16 cellular contexts compared by ENCODE assay signal in the genomic region with DNA sequence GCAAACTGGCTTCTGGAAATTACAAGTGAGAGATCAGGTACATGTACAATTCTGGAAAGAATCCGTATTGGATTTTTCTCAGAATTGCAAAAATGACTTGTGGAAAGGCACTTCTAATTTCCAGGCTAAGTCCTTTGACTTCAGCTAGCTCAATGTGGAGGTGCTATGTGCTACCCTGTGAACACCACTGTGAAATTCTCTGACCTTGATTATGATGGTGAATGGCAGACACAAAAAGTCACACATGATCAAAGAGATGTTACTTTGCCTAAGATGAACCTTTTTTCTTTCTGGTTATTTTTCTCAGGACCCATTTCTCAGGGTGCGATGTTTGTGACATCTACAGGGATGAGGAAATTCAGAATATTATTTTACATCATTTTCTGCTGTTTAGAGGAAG.
DNase-seq lines count a peak whose midpoint lies in the region; ATAC-seq, FAIRE-seq and TF ChIP-seq lines count a peak whose summit lies in the region.
"Had no signal": no experiment of that assay in that cellular context is flagged by ENCODE, and none has a peak within 500 bp of the region (broad histone marks: within the 10 kb centered on the region; RNA-seq: fewer than 3 reads in every experiment).

No MANE protein-coding gene starts in this region.

- no peaks in the 10 kb centered on the region for H3K4me1 ChIP-seq in endothelial cell of umbilical vein (ENCODE audit: control insufficient read depth, extremely low read depth, insufficient read depth, low read length)
- H3K4me1 ChIP-seq: BLaER1, Caco-2 had no signal

- FAIRE-seq in endothelial cell of umbilical vein (lab: Jason Lieb, UNC) = no peak
- FAIRE-seq: GM12892 had no signal

- peak overlapping the region; percentile 61 for H2AFZ ChIP-seq in endothelial cell of umbilical vein (ENCODE audit: low read depth, low read length)

- no peak overlapping the region for H3K27ac Mint-ChIP-seq in activated naive CD4-positive, alpha-beta T cell treated with anti-CD3 and anti-CD28 coated beads, Interleukin-2, amount 50 U/mL, for 72 hours
- H3K27ac Mint-ChIP-seq: CD8-positive, alpha-beta memory T cell had no signal

- ATAC-seq in activated naive CD4-positive, alpha-beta T cell treated with anti-CD3 and anti-CD28 coated beads, Interleukin-2, amount 50 U/mL, for 72 hours = peak; percentile 40 to 71

- H3K4me2 ChIP-seq in endothelial cell of umbilical vein (ENCODE audit: insufficient read depth, low read length) = no peak overlapping the region
- H3K4me2 ChIP-seq: BLaER1 had no signal

- CTCF ChIA-PET in endothelial cell of umbilical vein (lab: Charles Lee) = no interaction called here

- no peaks in the 10 kb centered on the region for H3K9me1 ChIP-seq in endothelial cell of umbilical vein (replicated peaks; ENCODE audit: control insufficient read depth, extremely low read depth, insufficient read depth, low read length)

- dilution Hi-C loops in endothelial cell of umbilical vein (cut with MboI; ENCODE audit: extremely low pct_ligation_motif_present, low sequenced_read_pairs) = no loop called here

- DNase-seq in NCI-H1417 (lab: John Stamatoyannopoulos, UW) (peak in 2 of 3 experiments; percentile 14 to 70), NCI-H1417 treated with DMSO at 0.1 percent for 48 hours (lab: John Stamatoyannopoulos, UW) (no peak), endothelial cell of umbilical vein (ENCODE audit: low read depth, low spot score) (no peak), T-helper 2 cell (no peak), cerebellar cortex (ENCODE audit: low spot score) (no peak)
- DNase-seq in activated naive CD4-positive, alpha-beta T cell treated with anti-CD3 and anti-CD28 coated beads, Interleukin-2, amount 50 U/mL, for 72 hours (ENCODE audit: low spot score in 2 of 2) = no peak
- DNase-seq in activated naive CD4-positive, alpha-beta T cell treated with Interleukin-2 at 50 U/mL for 16 hours = no peak
- DNase-seq: 8988T; AML-193; Caco-2; CD8-positive, alpha-beta memory T cell; DND-41; GDM1; HCEC 1CT had no signal

- no peak overlapping the region for H3K27ac ChIP-seq in endothelial cell of umbilical vein (ENCODE audit: insufficient read depth, low read depth, low read length)
- H3K27ac ChIP-seq: BLaER1 had no signal

- H3K9me3 Mint-ChIP-seq in activated naive CD4-positive, alpha-beta T cell treated with anti-CD3 and anti-CD28 coated beads, Interleukin-2, amount 50 U/mL, for 72 hours = peaks cover 13 to 22% of the 10 kb centered on the region in 2 donors

- no peaks in the 10 kb centered on the region for H3K79me2 ChIP-seq in endothelial cell of umbilical vein (ENCODE audit: control insufficient read depth, insufficient read depth, low read length)

- TF ChIP-seq POLR2A in endothelial cell of umbilical vein (IDR thresholded peaks at IDR 0.05; ENCODE audit: low read depth, low read length) = no peak

- POLR2A ChIA-PET in endothelial cell of umbilical vein (lab: Charles Lee) = no interaction called here

- no peak for TF ChIP-seq CTCF in endothelial cell of umbilical vein (IDR thresholded peaks at IDR 0.05; ENCODE audit: extremely low read depth in 1 of 2, insufficient read depth in 1 of 2, low read depth in 1 of 2, low read length in 2 of 2)

- intact Hi-C loops in endothelial cell of umbilical vein (cut with micrococcal nuclease) = no loop called here

- H3K9me3 ChIP-seq in endothelial cell of umbilical vein (replicated peaks; ENCODE audit: control insufficient read depth, insufficient read depth, low read length) = no peaks in the 10 kb centered on the region
- H3K9me3 ChIP-seq: BLaER1, Caco-2 had no signal

- BruUV-seq in endothelial cell of umbilical vein (replicated peaks; lab: Mats Ljungman, UMichigan) = no TSS peak

- no peak overlapping the region for H3K4me3 ChIP-seq in endothelial cell of umbilical vein (replicated peaks in 1 of 3; ENCODE audit: insufficient read depth in 1 of 3, low read depth in 1 of 3, low read length in 3 of 3)
- H3K4me3 ChIP-seq: BLaER1 had no signal

- H3K36me3 Mint-ChIP-seq in activated naive CD4-positive, alpha-beta T cell treated with anti-CD3 and anti-CD28 coated beads, Interleukin-2, amount 50 U/mL, for 72 hours = no peaks in the 10 kb centered on the region
- H3K36me3 Mint-ChIP-seq: CD8-positive, alpha-beta memory T cell had no signal

- H3K9ac ChIP-seq in endothelial cell of umbilical vein (replicated peaks; ENCODE audit: extremely low read depth, insufficient read depth, low read length) = no peak overlapping the region
- H3K9ac ChIP-seq: BLaER1 had no signal

- no peaks in the 10 kb centered on the region for H3K36me3 ChIP-seq in endothelial cell of umbilical vein (ENCODE audit: control insufficient read depth in 2 of 2, extremely low read depth in 1 of 2, insufficient read depth in 2 of 2, low read length in 2 of 2)
- H3K36me3 ChIP-seq: BLaER1 had no signal

- no peaks in the 10 kb centered on the region for H3K27me3 ChIP-seq in endothelial cell of umbilical vein (ENCODE audit: control insufficient read depth in 2 of 2, insufficient read depth in 2 of 2, low read length in 2 of 2)
- H3K27me3 ChIP-seq: BLaER1 had no signal

- no peaks in the 10 kb centered on the region for H4K20me1 ChIP-seq in endothelial cell of umbilical vein (replicated peaks; ENCODE audit: control insufficient read depth, extremely low read depth, insufficient read depth, low read length)
- H4K20me1 ChIP-seq: BLaER1 had no signal

TF ChIP-seq in endothelial cell of umbilical vein, 7 proteins besides CTCF, POLR2A, EP300 and RAD21:
- TF ChIP-seq MYC (IDR thresholded peaks at IDR 0.05; ENCODE audit: low read depth, low read length) (no peak), GATA2 (IDR thresholded peaks at IDR 0.05; ENCODE audit: insufficient read depth, insufficient read length, low read depth, low read length) (no peak), FOS (IDR thresholded peaks at IDR 0.05; ENCODE audit: borderline replicate concordance, insufficient read depth, low read length) (no peak), EZH2 (IDR thresholded peaks at IDR 0.05; ENCODE audit: borderline replicate concordance, low read depth, low read length, severe bottlenecking) (no peak), POLR2AphosphoS5 (IDR thresholded peaks at IDR 0.05; ENCODE audit: insufficient read depth, low read depth, low read length) (no peak), JUN (IDR thresholded peaks at IDR 0.05; ENCODE audit: borderline replicate concordance, insufficient read depth, insufficient read length, low read depth) (no peak)
- TF ChIP-seq, protein P1, sequence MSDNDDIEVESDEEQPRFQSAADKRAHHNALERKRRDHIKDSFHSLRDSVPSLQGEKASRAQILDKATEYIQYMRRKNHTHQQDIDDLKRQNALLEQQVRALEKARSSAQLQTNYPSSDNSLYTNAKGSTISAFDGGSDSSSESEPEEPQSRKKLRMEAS (IDR thresholded peaks at IDR 0.05; ENCODE audit: insufficient read depth, insufficient read length) = no peak

Comparison
In these comparisons a context has a peak if more than half of its experiments do, and no peak if none do; other contexts are left out.
1. DNase-seq: peak in NCI-H1417 (2 of 3); none in NCI-H1417 treated with DMSO at 0.1 percent for 48 hours (single experiment), activated naive CD4-positive, alpha-beta T cell treated with anti-CD3 and anti-CD28 coated beads, Interleukin-2, amount 50 U/mL, for 72 hours (0 of 2), activated naive CD4-positive, alpha-beta T cell treated with Interleukin-2 at 50 U/mL for 16 hours (single experiment), endothelial cell of umbilical vein (single experiment), T-helper 2 cell (0 of 5) and cerebellar cortex (single experiment).